8 cellular contexts compared by ENCODE assay signal in the genomic region with DNA sequence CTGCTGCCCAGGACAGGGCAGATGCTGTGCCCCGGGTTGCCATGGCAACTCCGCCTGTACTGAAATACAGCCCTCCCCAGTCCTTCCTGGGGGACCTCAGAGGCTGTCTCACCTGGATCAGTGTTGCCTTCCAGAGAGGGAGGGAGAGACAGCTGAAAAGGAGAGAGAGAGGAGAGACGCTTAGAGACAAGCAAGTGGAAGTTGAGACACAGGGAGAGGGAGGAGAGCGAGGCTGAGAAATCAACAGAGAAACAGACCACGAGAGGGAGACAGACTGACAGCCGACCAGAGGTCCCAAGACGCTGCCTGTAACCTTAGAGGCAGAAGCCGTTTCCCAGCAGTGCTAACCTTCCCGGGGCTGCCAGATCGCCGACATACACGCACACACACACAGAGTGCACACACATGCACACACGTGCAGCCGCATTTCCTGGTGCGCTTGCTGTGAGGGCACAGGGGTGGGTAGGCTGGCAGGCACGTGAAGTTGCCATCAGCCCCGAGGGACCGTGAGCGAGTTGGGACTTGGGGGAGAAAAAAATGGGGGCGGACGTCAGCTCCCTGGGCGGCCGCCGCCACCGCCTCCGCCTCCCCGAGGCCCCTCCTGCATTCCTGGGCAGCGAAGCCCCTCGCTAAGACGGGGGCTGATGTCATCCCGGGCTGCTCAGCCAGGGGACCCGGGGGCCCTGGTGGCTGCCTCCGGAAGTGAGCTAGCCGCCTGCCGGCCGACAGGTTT.
DNase-seq lines count a peak whose midpoint lies in the region; ATAC-seq lines count a peak whose summit lies in the region.

No MANE protein-coding gene starts in this region.

- H3K36me3 ChIP-seq in Karpas-422 (ENCODE audit: insufficient read depth, low read length) (no peaks in the 10 kb centered on the region), SJSA1 (no peaks in the 10 kb centered on the region)

- no peak overlapping the region for H3K27ac Mint-ChIP-seq in activated naive CD4-positive, alpha-beta T cell treated with anti-CD3 and anti-CD28 coated beads, Interleukin-2, amount 10 ng/mL, durations not matched to agents 7 days and 5 days

- peaks cover 5% of the 10 kb centered on the region for H3K9me3 Mint-ChIP-seq in activated naive CD4-positive, alpha-beta T cell treated with anti-CD3 and anti-CD28 coated beads, Interleukin-2, amount 10 ng/mL, durations not matched to agents 7 days and 5 days

- H3K4me1 ChIP-seq in Karpas-422 (ENCODE audit: low read length) (peaks cover 9% of the 10 kb centered on the region), SJSA1 (replicated peaks) (peaks cover 7% of the 10 kb centered on the region)

- H3K9me3 ChIP-seq in Karpas-422 (ENCODE audit: low read length) (no peaks in the 10 kb centered on the region), SJSA1 (replicated peaks) (no peaks in the 10 kb centered on the region)

- peak; percentile 60 for DNase-seq in ELR (ENCODE audit: low read depth)
- DNase-seq in Karpas-422 = peak; percentile 78
- peak; percentile 58 to 68 for DNase-seq in SJSA1 (ENCODE audit: low read depth in 1 of 2, low spot score in 2 of 2)
- DNase-seq in activated naive CD4-positive, alpha-beta T cell treated with anti-CD3 and anti-CD28 coated beads, Interleukin-2, amount 10 ng/mL, durations not matched to agents 7 days and 5 days = peak; percentile 67
- DNase-seq in germinal center (ENCODE audit: low spot score) = peak; percentile 48
- peak in 36 of 56 donors; percentile 12 to 79 (median 48) for DNase-seq in nucleus accumbens (lab: John Stamatoyannopoulos, UW)
- DNase-seq in superior temporal gyrus (ENCODE audit: extremely low spot score) = peak; percentile 74

- H3K27ac ChIP-seq in Karpas-422 (ENCODE audit: low read length) = no peak overlapping the region
- no peak overlapping the region for H3K27ac ChIP-seq in SJSA1

- peaks cover 20% of the 10 kb centered on the region for H3K4me1 Mint-ChIP-seq in activated naive CD4-positive, alpha-beta T cell treated with anti-CD3 and anti-CD28 coated beads, Interleukin-2, amount 10 ng/mL, durations not matched to agents 7 days and 5 days

- H3K27me3 Mint-ChIP-seq in activated naive CD4-positive, alpha-beta T cell treated with anti-CD3 and anti-CD28 coated beads, Interleukin-2, amount 10 ng/mL, durations not matched to agents 7 days and 5 days = peaks cover 10% of the 10 kb centered on the region

- H3K4me3 Mint-ChIP-seq in activated naive CD4-positive, alpha-beta T cell treated with anti-CD3 and anti-CD28 coated beads, Interleukin-2, amount 10 ng/mL, durations not matched to agents 7 days and 5 days = peak overlapping the region; percentile 59

- no peak for ATAC-seq in GM21447 (IDR thresholded peaks at IDR 0.05; ENCODE audit: unreplicated experiment)

- H2AFZ ChIP-seq in Karpas-422 (ENCODE audit: low read length) = peak overlapping the region; percentile 67; the same call in 1 of the 2 replicates

- H3K4me2 ChIP-seq in Karpas-422 (ENCODE audit: low read depth, low read length, poor library complexity, severe bottlenecking) = peak overlapping the region; percentile 66

- H3K27me3 ChIP-seq in Karpas-422 (ENCODE audit: low read length) (no peaks in the 10 kb centered on the region), SJSA1 (replicated peaks) (peaks cover 6% of the 10 kb centered on the region; the same call in 1 of the 2 replicates)

- H4K20me1 ChIP-seq in Karpas-422 (ENCODE audit: insufficient read depth, low read depth, low read length) = no peaks in the 10 kb centered on the region

- H3K4me3 ChIP-seq in Karpas-422 (ENCODE audit: low read length) (peak overlapping the region; percentile 59; the same call in 1 of the 2 replicates), SJSA1 (peak overlapping the region; percentile 28)

- CTCF ChIA-PET in activated naive CD4-positive, alpha-beta T cell treated with anti-CD3 and anti-CD28 coated beads, Interleukin-2, amount 10 ng/mL, durations not matched to agents 7 days and 5 days (lab: Charles Lee) = interaction anchor here (0.7 to 1.8 kb wide), 11 partner anchors 11 to 59 kb away, joined by 3 to 9 read pairs (median 4); no protein-coding TSS in a partner anchor

- no peaks in the 10 kb centered on the region for H3K9me2 ChIP-seq in Karpas-422 (replicated peaks; ENCODE audit: insufficient read depth, low read length)

- peak overlapping the region; percentile 50 for H3K9ac ChIP-seq in Karpas-422 (ENCODE audit: low read length)

- H3K79me2 ChIP-seq in Karpas-422 (ENCODE audit: low read length) = no peaks in the 10 kb centered on the region

- H3K36me3 Mint-ChIP-seq in activated naive CD4-positive, alpha-beta T cell treated with anti-CD3 and anti-CD28 coated beads, Interleukin-2, amount 10 ng/mL, durations not matched to agents 7 days and 5 days = peaks cover 8% of the 10 kb centered on the region
